Comparison of ENCODE assay signal across 33 cellular contexts in the genomic region with DNA sequence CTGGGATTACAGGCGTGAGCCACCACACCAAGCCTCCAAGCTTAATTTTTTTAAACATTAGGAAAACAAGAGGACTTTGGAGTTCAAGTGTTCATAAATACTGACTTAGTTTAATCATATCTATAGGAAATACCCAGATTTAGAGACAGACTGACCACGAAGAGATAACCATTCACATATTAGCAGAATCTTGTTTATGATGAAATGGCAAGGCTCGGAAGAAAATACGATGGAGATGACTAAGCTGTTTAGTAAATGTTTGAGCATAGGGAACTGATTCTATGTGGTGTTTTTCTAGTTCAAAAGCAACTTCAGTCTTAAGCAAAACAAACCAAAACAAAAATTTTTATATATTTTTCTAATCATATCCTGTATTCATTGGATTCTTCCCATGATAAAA. TPM values are rescaled to one million over a fixed set of nuclear protein-coding genes. Genes with fewer than 3 reads are reported as not detected.
"Had no signal": no experiment of that assay in that cellular context is flagged by ENCODE, and none has a peak within 500 bp of the region (broad histone marks: within the 10 kb centered on the region; RNA-seq: fewer than 3 reads in every experiment).

No MANE protein-coding gene starts in this region.

- H3K27ac ChIP-seq: ascending aorta, coronary artery, esophagus muscularis mucosa, foreskin keratinocyte, gastrocnemius medialis, heart left ventricle, WERI-Rb-1 had no signal

- ATAC-seq: activated CD4-positive, CD25-positive, alpha-beta regulatory T cell treated with anti-CD3 and anti-CD28 coated beads, Interleukin-2, amount 50 U/mL, for 24 hours; activated CD8-positive, alpha-beta T cell treated with anti-CD3 and anti-CD28 coated beads for 36 hours; activated T-cell treated with anti-CD3 and anti-CD28 coated beads, Interleukin-2, amount 50 U/mL, for 4 hours; activated T-helper 17 cell treated with anti-CD3 and anti-CD28 coated beads, Interleukin-2, amount 50 U/mL, for 72 hours; effector memory CD8-positive, alpha-beta T cell; foreskin keratinocyte; gastrocnemius medialis; heart left ventricle; T-helper 17 cell had no signal

- H3K36me3 ChIP-seq: ascending aorta, esophagus muscularis mucosa, gastrocnemius medialis, heart left ventricle, WERI-Rb-1 had no signal

- DNase-seq: activated B cell treated with CpG ODN at 0.5 μM for 24 hours; activated CD4-positive, alpha-beta T cell treated with anti-CD3 and anti-CD28 coated beads for 48 hours; activated CD4-positive, alpha-beta T cell treated with anti-CD3 and anti-CD28 coated beads, Interleukin-2, amount 50 U/mL, for 1 hour; activated CD4-positive, alpha-beta T cell treated with anti-CD3 and anti-CD28 coated beads, Interleukin-2, amount 50 U/mL, for 48 hours; activated CD8-positive, alpha-beta memory T cell treated with anti-CD3 and anti-CD28 coated beads for 24 hours; activated CD8-positive, alpha-beta T cell treated with anti-CD3 and anti-CD28 coated beads for 36 hours; activated effector memory CD4-positive, alpha-beta T cell treated with Interleukin-2 at 50 U/mL for 16 hours; activated gamma-delta T cell treated with Interleukin-2 at 50 U/mL for 16 hours; activated naive CD4-positive, alpha-beta T cell treated with anti-CD3 and anti-CD28 coated beads, Interleukin-2, amount 50 U/mL, for 16 hours; activated naive CD4-positive, alpha-beta T cell treated with Interleukin-2 at 50 U/mL for 16 hours; activated T-cell treated with anti-CD3 and anti-CD28 coated beads, Interleukin-2, amount 50 U/mL, for 4 hours; dermis blood vessel endothelial cell; effector CD4-positive, alpha-beta T cell; effector memory CD8-positive, alpha-beta T cell; erythroblast; foreskin keratinocyte; gastrocnemius medialis; glutamatergic neuron; heart left ventricle; SW 1271; T-helper 1 cell; T-helper 17 cell; T1000; WERI-Rb-1 had no signal

- H3K9me3 ChIP-seq: ascending aorta, esophagus muscularis mucosa, gastrocnemius medialis, heart left ventricle had no signal

- H3K4me1 Mint-ChIP-seq: activated B cell treated with CpG ODN at 0.5 μM for 24 hours; activated T-helper 17 cell treated with anti-CD3 and anti-CD28 coated beads, Interleukin-2, amount 50 U/mL, for 72 hours; central memory CD8-positive, alpha-beta T cell; T-helper 17 cell had no signal

- H3K27me3 Mint-ChIP-seq: activated B cell treated with CpG ODN at 0.5 μM for 24 hours; activated CD8-positive, alpha-beta T cell treated with anti-CD3 and anti-CD28 coated beads for 36 hours; activated naive CD8-positive, alpha-beta T cell; activated T-helper 17 cell treated with anti-CD3 and anti-CD28 coated beads, Interleukin-2, amount 50 U/mL, for 72 hours; central memory CD8-positive, alpha-beta T cell; effector memory CD8-positive, alpha-beta T cell; T-helper 17 cell had no signal

- H3K4me3 Mint-ChIP-seq: activated B cell treated with CpG ODN at 0.5 μM for 24 hours; activated CD8-positive, alpha-beta T cell treated with anti-CD3 and anti-CD28 coated beads for 36 hours; activated naive CD8-positive, alpha-beta T cell; activated T-cell treated with anti-CD3 and anti-CD28 coated beads, Interleukin-2, amount 50 U/mL, for 4 hours; activated T-helper 17 cell treated with anti-CD3 and anti-CD28 coated beads, Interleukin-2, amount 50 U/mL, for 72 hours; brain; central memory CD8-positive, alpha-beta T cell; effector memory CD8-positive, alpha-beta T cell; T-helper 17 cell; T-helper 2 cell treated with Interferon-gamma antibody and Interleukin-4, amounts not matched to agents 5 μg/mL and 100 μg/mL, for 36 hours had no signal

- H3K36me3 Mint-ChIP-seq: activated naive CD8-positive, alpha-beta T cell; brain had no signal

- H3K4me3 ChIP-seq: ascending aorta, coronary artery, esophagus muscularis mucosa, gastrocnemius medialis, heart left ventricle had no signal

- H3K4me1 ChIP-seq: ascending aorta, esophagus muscularis mucosa, foreskin keratinocyte, gastrocnemius medialis, heart left ventricle had no signal

- H3K27ac Mint-ChIP-seq: activated B cell treated with CpG ODN at 0.5 μM for 24 hours; activated CD8-positive, alpha-beta T cell treated with anti-CD3 and anti-CD28 coated beads for 36 hours; activated naive CD8-positive, alpha-beta T cell; activated T-helper 17 cell treated with anti-CD3 and anti-CD28 coated beads, Interleukin-2, amount 50 U/mL, for 72 hours; brain; effector memory CD8-positive, alpha-beta T cell; T-helper 17 cell; T-helper 2 cell treated with Interferon-gamma antibody and Interleukin-4, amounts not matched to agents 5 μg/mL and 100 μg/mL, for 36 hours had no signal

- H3K27me3 ChIP-seq: ascending aorta, esophagus muscularis mucosa, foreskin keratinocyte, gastrocnemius medialis, heart left ventricle had no signal

- H3K9me3 Mint-ChIP-seq: activated B cell treated with CpG ODN at 0.5 μM for 24 hours, brain had no signal

RNA-seq across cellular contexts. Expression of gene TUSC1, which starts 13.5 kb away (rescaled TPM):
- total RNA-seq: activated T-helper 17 cell treated with anti-CD3 and anti-CD28 coated beads, Interleukin-2, amount 50 U/mL, for 72 hours; T-helper 17 cell had no signal
